Comparison of ENCODE assay signal across 23 cellular contexts in genomic region chr1:164950453-164951052, GRCh38.
DNase-seq lines count a peak whose midpoint lies in the region; ATAC-seq, FAIRE-seq and TF ChIP-seq lines count a peak whose summit lies in the region.
"Had no signal": no experiment of that assay in that cellular context is flagged by ENCODE, and none has a peak within 500 bp of the region (broad histone marks: within the 10 kb centered on the region; RNA-seq: fewer than 3 reads in every experiment).

No MANE protein-coding gene starts in this region.

- ATAC-seq in heart right ventricle (peak; percentile 39 to 91 (median 86)), pancreas (no peak), HG02884 (IDR thresholded peaks at IDR 0.05; ENCODE audit: unreplicated experiment) (no peak), GM19455 (IDR thresholded peaks at IDR 0.05; ENCODE audit: unreplicated experiment) (no peak)
- ATAC-seq: activated CD4-positive, CD25-positive, alpha-beta regulatory T cell treated with anti-CD3 and anti-CD28 coated beads, Interleukin-2, amount 50 U/mL, for 24 hours; activated naive CD4-positive, alpha-beta T cell treated with anti-CD3 and anti-CD28 coated beads, Interleukin-2, amount 50 U/mL, for 72 hours; GM12878 had no signal

- 7 to 9% methylated on average over 5 of the region's 5 CpGs for WGBS in heart right ventricle, 2 donors
- 45 to 46% methylated on average over 5 of the region's 5 CpGs for WGBS in pancreas, 2 donors

- FAIRE-seq in pancreas (lab: Jason Lieb, UNC), result peak; percentile 92
- FAIRE-seq: GM12878, small intestine had no signal

- H3K4me3 ChIP-seq in heart right ventricle (no peak overlapping the region), pancreas (no peak overlapping the region)
- H3K4me3 ChIP-seq: GM12878, Peyer's patch, SJSA1 had no signal

- peaks cover 0 to 36% (median 10%) of the 10 kb centered on the region in 11 donors for H3K9me3 ChIP-seq in heart right ventricle
- H3K9me3 ChIP-seq in pancreas, result no peaks in the 10 kb centered on the region
- H3K9me3 ChIP-seq: Peyer's patch, SJSA1 had no signal

- H3K27me3 ChIP-seq in heart right ventricle (no peaks in the 10 kb centered on the region), pancreas (no peaks in the 10 kb centered on the region)
- H3K27me3 ChIP-seq: Peyer's patch, SJSA1 had no signal

- H3K36me3 ChIP-seq in heart right ventricle (no peaks in the 10 kb centered on the region), pancreas (no peaks in the 10 kb centered on the region)
- H3K36me3 ChIP-seq: Peyer's patch, SJSA1 had no signal

- DNase-seq in MV-4-11 (lab: John Stamatoyannopoulos, UW) (peak; percentile 3), amniotic epithelial cell (ENCODE audit: low read depth) (peak; percentile 9), heart right ventricle (peak in 1 of 2 donors; percentile 28), pancreas (no peak), NCI-H1694 (lab: John Stamatoyannopoulos, UW) (no peak)
- no peak for DNase-seq in activated CD8-positive, alpha-beta memory T cell treated with anti-CD3 and anti-CD28 coated beads for 24 hours
- DNase-seq: activated CD4-positive, alpha-beta memory T cell treated with anti-CD3 and anti-CD28 coated beads, Interleukin-2, amount 10 ng/mL, durations not matched to agents 7 days and 5 days; activated T-cell treated with anti-CD3 and anti-CD28 coated beads for 4 hours; anterior cingulate cortex; CD4-positive, alpha-beta memory T cell; dermis blood vessel endothelial cell; NCI-H187; NCI-H69; Peyer's patch; small intestine; stimulated activated CD4-positive, alpha-beta T cell treated with anti-CD3 and anti-CD28 coated beads, Interleukin-2, amount 100 ng/mL, for 24 hours; T-helper 1 cell had no signal

- intact Hi-C loops in heart right ventricle (cut with DNase I) (loop anchor here in 1 of 10 donors (2.0 to 5.0 kb wide), 2 partner anchors 93 to 392 kb away; partner anchors contain the start of gene PBX1), pancreas (cut with DNase I) (no loop called here)

- H3K4me1 ChIP-seq in heart right ventricle, result peaks cover 0 to 40% (median 20%) of the 10 kb centered on the region in 9 donors
- H3K4me1 ChIP-seq in pancreas, result no peaks in the 10 kb centered on the region
- H3K4me1 ChIP-seq: Peyer's patch, SJSA1 had no signal

- H3K27ac ChIP-seq in heart right ventricle, result peak overlapping the region in 6 of 10 donors; percentile 22 to 69 (median 50)
- H3K27ac ChIP-seq in pancreas, result no peak overlapping the region
- H3K27ac ChIP-seq: SJSA1 had no signal

- TF ChIP-seq CTCF in heart right ventricle (IDR thresholded peaks at IDR 0.05) (no peak), pancreas (IDR thresholded peaks at IDR 0.05) (no peak)

Comparison
In these comparisons a context has a peak if more than half of its experiments do, and no peak if none do; other contexts are left out.
1. DNase-seq: peak in MV-4-11 (single experiment) and amniotic epithelial cell (single experiment); none in pancreas (0 of 6), NCI-H1694 (single experiment) and activated CD8-positive, alpha-beta memory T cell treated with anti-CD3 and anti-CD28 coated beads for 24 hours (single experiment).
2. ATAC-seq: peak in heart right ventricle (8 of 8); none in pancreas (0 of 4), HG02884 (single experiment) and GM19455 (single experiment).
3. H3K27ac ChIP-seq: peak in heart right ventricle (6 of 10); none in pancreas (0 of 4).